In genomic region chr3:88150371-88150770, GRCh38 we compare ENCODE assay signal across 8 cellular contexts. TPM values are rescaled to one million over a fixed set of nuclear protein-coding genes. Genes with fewer than 3 reads are reported as not detected.
DNase-seq lines count a peak whose midpoint lies in the region; ATAC-seq and TF ChIP-seq lines count a peak whose summit lies in the region.

No MANE protein-coding gene starts in this region.

- H3K27me3 ChIP-seq in BJ (ENCODE audit: control insufficient read depth, insufficient read depth, low read length) (no peaks in the 10 kb centered on the region), esophagus squamous epithelium (no peaks in the 10 kb centered on the region), ovary (no peaks in the 10 kb centered on the region)

- TF ChIP-seq CTCF in BJ (IDR thresholded peaks at IDR 0.05; ENCODE audit: insufficient read depth, low read depth, low read length) (no peak), VCaP (conservative IDR thresholded peaks at IDR 0.05) (no peak), esophagus squamous epithelium (IDR thresholded peaks at IDR 0.05) (no peak), ovary (IDR thresholded peaks at IDR 0.05) (no peak), omental fat pad (IDR thresholded peaks at IDR 0.05) (no peak)

- H3K4me1 ChIP-seq in esophagus squamous epithelium, result peaks cover 5 to 59% (median 17%) of the 10 kb centered on the region in 3 donors
- peaks cover 4% of the 10 kb centered on the region for H3K4me1 ChIP-seq in ovary (ENCODE audit: insufficient read depth)

- POLR2A ChIA-PET in BJ (lab: Charles Lee), result no interaction called here

- H3K27ac ChIP-seq in VCaP, result peak overlapping the region; percentile 98
- H3K27ac ChIP-seq in esophagus squamous epithelium, result peak overlapping the region; percentile 93 to 97 (median 96)
- H3K27ac ChIP-seq in ovary, result peak overlapping the region; percentile 25 to 90

- 1% methylated on average over 8 of the region's 8 CpGs for WGBS in esophagus squamous epithelium, 2 donors
- 0 to 1% (median 1%) methylated on average over 8 of the region's 8 CpGs for WGBS in ovary, 3 donors

- H3K36me3 ChIP-seq in BJ (ENCODE audit: control insufficient read depth, insufficient read depth, low read length) (no peaks in the 10 kb centered on the region; the same call in 1 of the 2 replicates), esophagus squamous epithelium (peaks cover 0 to 24% (median 9%) of the 10 kb centered on the region in 3 donors), ovary (no peaks in the 10 kb centered on the region)

- intact Hi-C loops in esophagus squamous epithelium (cut with DNase I) (no loop called here), ovary (cut with DNase I) (no loop called here)

- no peak for TF ChIP-seq POLR2A in esophagus squamous epithelium (IDR thresholded peaks at IDR 0.05)
- no peak for TF ChIP-seq POLR2A in ovary (IDR thresholded peaks at IDR 0.05)

- ATAC-seq in GM19035 (IDR thresholded peaks at IDR 0.05; ENCODE audit: unreplicated experiment) (peak; percentile 33), HG03354 (IDR thresholded peaks at IDR 0.05; ENCODE audit: poor library complexity, severe bottlenecking, unreplicated experiment) (peak; percentile 38), omental fat pad (ENCODE audit: low FRiP score) (no peak)

- no peak for TF ChIP-seq EP300 in ovary (IDR thresholded peaks at IDR 0.05)

- CTCF ChIA-PET in BJ (lab: Yijun Ruan, JAX), result no interaction called here

- H3K9me3 ChIP-seq in esophagus squamous epithelium (no peaks in the 10 kb centered on the region), ovary (no peaks in the 10 kb centered on the region)

- DNase-seq in BJ (ENCODE audit: low read depth), result no peak
- no peak for DNase-seq in esophagus squamous epithelium (lab: John Stamatoyannopoulos, UW)
- no peak for DNase-seq in ovary
- no peak for DNase-seq in HPDE6-E6E7 (ENCODE audit: extremely low spot score)
- no peak for DNase-seq in omental fat pad (ENCODE audit: low spot score)

- H3K4me3 ChIP-seq in BJ (ENCODE audit: low read depth, low read length) (peak overlapping the region; percentile 100), esophagus squamous epithelium (peak overlapping the region; percentile 78 to 99 (median 88)), ovary (peak overlapping the region; percentile 73)

RNA-seq across cellular contexts. Expression of gene C3orf38, which starts 0.6 kb away (rescaled TPM):
- polyA plus RNA-seq in BJ (2011; rRNA removed) (8.3 and 17.7 TPM in 2 replicates), ovary (10 to 100 TPM in 1 of 2 donors, 1 to 10 TPM in 1; 7.2 to 22.1 TPM)
- 17.1 and 23.4 TPM in 2 replicates for polyA minus RNA-seq in BJ (2011; rRNA and poly(A)+ RNA removed)
- total RNA-seq in esophagus squamous epithelium (10 to 100 TPM; 10.6 to 19.8 (median 15.6) TPM), ovary (10 to 100 TPM; 13.9 to 25.8 (median 23.3) TPM), omental fat pad (10 to 100 TPM; 12.2 to 23.6 (median 19.0) TPM)
